Comparison of ENCODE assay signal across 10 cellular contexts in the genomic region with DNA sequence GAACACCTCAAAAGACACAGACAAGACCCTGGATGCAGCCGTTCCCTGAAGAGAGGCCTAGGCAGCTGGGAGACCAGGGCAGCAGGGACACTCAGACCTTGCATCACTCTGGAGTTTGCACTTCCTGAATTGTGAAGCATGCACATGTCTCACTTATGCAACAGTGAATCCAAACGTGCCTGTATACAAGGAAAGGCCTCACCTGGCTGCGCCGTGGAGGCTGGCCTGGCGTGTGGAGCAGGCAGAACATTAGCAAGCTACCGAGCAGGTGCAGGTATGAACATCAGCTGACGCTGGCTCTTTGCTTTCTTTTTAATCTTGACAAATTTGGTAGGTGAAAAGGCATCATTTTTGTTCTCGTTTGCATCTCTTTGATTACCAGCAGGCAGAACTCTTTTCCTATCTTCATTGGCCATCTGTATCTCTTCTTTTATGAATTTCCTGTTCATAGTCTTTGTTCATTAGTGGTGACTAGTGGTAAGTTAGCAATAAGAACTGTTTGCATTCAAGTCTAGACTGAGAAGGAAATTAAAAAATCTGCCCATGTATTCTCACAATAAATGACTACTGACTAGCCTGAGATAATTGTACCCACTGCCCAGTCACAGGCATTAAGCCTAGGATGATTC. TPM values are rescaled to one million over a fixed set of nuclear protein-coding genes. Genes with fewer than 3 reads are reported as not detected.
DNase-seq lines count a peak whose midpoint lies in the region; ATAC-seq, FAIRE-seq and TF ChIP-seq lines count a peak whose summit lies in the region.
"Had no signal": no experiment of that assay in that cellular context is flagged by ENCODE, and none has a peak within 500 bp of the region (broad histone marks: within the 10 kb centered on the region; RNA-seq: fewer than 3 reads in every experiment).

No MANE protein-coding gene starts in this region.

- H3K4me1 Mint-ChIP-seq in natural killer cell treated with Interleukin-12 subunit alpha and Interleukin-12 subunit beta and Interleukin-15 and Interleukin-18, amount 100 ng/mL, for 72 hours (ENCODE audit: low read depth in 2 of 2), result peaks cover 45 to 47% of the 10 kb centered on the region in 2 donors

- 30 to 42% methylated on average over 7 to 8 of the region's 8 CpGs for WGBS in body of pancreas, 2 donors

- no peaks in the 10 kb centered on the region for H3K27me3 ChIP-seq in body of pancreas
- H3K27me3 ChIP-seq: cardiac muscle cell, testis had no signal

- H3K4me3 Mint-ChIP-seq in natural killer cell treated with Interleukin-12 subunit alpha and Interleukin-12 subunit beta and Interleukin-15 and Interleukin-18, amount 100 ng/mL, for 72 hours, result peak overlapping the region; percentile 3

- H3K9me3 ChIP-seq in body of pancreas, result no peaks in the 10 kb centered on the region
- H3K9me3 ChIP-seq: spleen, testis had no signal

- peaks cover 0 to 8% of the 10 kb centered on the region in 2 donors for H3K27me3 Mint-ChIP-seq in natural killer cell treated with Interleukin-12 subunit alpha and Interleukin-12 subunit beta and Interleukin-15 and Interleukin-18, amount 100 ng/mL, for 72 hours

- FAIRE-seq in GM19239 (lab: Jason Lieb, UNC), result peak; percentile 37

- intact Hi-C loops in body of pancreas (cut with DNase I), result no loop called here

- peak overlapping the region in 1 of 4 donors; percentile 34 for H3K27ac ChIP-seq in body of pancreas
- H3K27ac ChIP-seq: cardiac muscle cell, testis had no signal

- TF ChIP-seq CTCF in body of pancreas (IDR thresholded peaks at IDR 0.05), result no peak

- H3K4me3 ChIP-seq in body of pancreas, result no peak overlapping the region
- H3K4me3 ChIP-seq: cardiac muscle cell, spleen, testis had no signal

- peaks cover 44% of the 10 kb centered on the region for H3K4me1 ChIP-seq in body of pancreas

- H3K9me3 Mint-ChIP-seq in natural killer cell treated with Interleukin-12 subunit alpha and Interleukin-12 subunit beta and Interleukin-15 and Interleukin-18, amount 100 ng/mL, for 72 hours, result no peaks in the 10 kb centered on the region

- peak overlapping the region; percentile 24 to 41 for H3K27ac Mint-ChIP-seq in natural killer cell treated with Interleukin-12 subunit alpha and Interleukin-12 subunit beta and Interleukin-15 and Interleukin-18, amount 100 ng/mL, for 72 hours

- ATAC-seq in body of pancreas, result peak; percentile 56
- ATAC-seq in natural killer cell treated with Interleukin-12 subunit alpha and Interleukin-12 subunit beta and Interleukin-15 and Interleukin-18, amount 100 ng/mL, for 72 hours, result no peak

- DNase-seq in GM19239 (ENCODE audit: insufficient read length, low spot score), result no peak
- DNase-seq in NCI-H774 (lab: John Stamatoyannopoulos, UW), result peak; percentile 76
- DNase-seq in body of pancreas, result peak; percentile 22 to 67 (median 50)
- no peak for DNase-seq in natural killer cell treated with Interleukin-12 subunit alpha and Interleukin-12 subunit beta and Interleukin-15 and Interleukin-18, amount 100 ng/mL, for 72 hours (ENCODE audit: low spot score)
- no peak for DNase-seq in GM19238 (ENCODE audit: insufficient read length, low spot score)
- DNase-seq in SHP77 treated with DMSO at 0.1 percent for 48 hours (lab: John Stamatoyannopoulos, UW), result no peak
- DNase-seq in NCI-H526 (lab: John Stamatoyannopoulos, UW), result no peak
- DNase-seq: spleen, testis had no signal

- peaks cover 11% of the 10 kb centered on the region for H3K36me3 Mint-ChIP-seq in natural killer cell treated with Interleukin-12 subunit alpha and Interleukin-12 subunit beta and Interleukin-15 and Interleukin-18, amount 100 ng/mL, for 72 hours

- TF ChIP-seq POLR2A in body of pancreas (IDR thresholded peaks at IDR 0.05), result no peak

- H3K36me3 ChIP-seq in body of pancreas (replicated peaks in 1 of 2; ENCODE audit: insufficient read depth in 1 of 2, low read depth in 2 of 2), result no peaks in the 10 kb centered on the region
- H3K36me3 ChIP-seq: cardiac muscle cell had no signal

RNA-seq across cellular contexts. Expression of a gene that starts 37.2 kb away (rescaled TPM):
- total RNA-seq in body of pancreas, result 100 to 1,000 TPM in 1 of 2 donors, 10 to 100 TPM in 1; 51.6 to 105 TPM
- total RNA-seq in natural killer cell treated with Interleukin-12 subunit alpha and Interleukin-12 subunit beta and Interleukin-15 and Interleukin-18, amount 100 ng/mL, for 72 hours, result 100 to 1,000 TPM; 136 to 258 TPM

RNA-seq across cellular contexts. Expression of a gene that starts 40.7 kb away (rescaled TPM):
- 10 to 100 TPM; 27.8 to 36.3 TPM for total RNA-seq in body of pancreas
- total RNA-seq in natural killer cell treated with Interleukin-12 subunit alpha and Interleukin-12 subunit beta and Interleukin-15 and Interleukin-18, amount 100 ng/mL, for 72 hours, result 100 to 1,000 TPM in 1 of 2 donors, 10 to 100 TPM in 1; 65.5 to 103 TPM

Comparison
In these comparisons a context has a peak if more than half of its experiments do, and no peak if none do; other contexts are left out.
1. DNase-seq: peak in NCI-H774 (single experiment) and body of pancreas (4 of 4); none in GM19239 (single experiment), natural killer cell treated with Interleukin-12 subunit alpha and Interleukin-12 subunit beta and Interleukin-15 and Interleukin-18, amount 100 ng/mL, for 72 hours (single experiment), GM19238 (single experiment), SHP77 treated with DMSO at 0.1 percent for 48 hours (single experiment) and NCI-H526 (0 of 2).